In the genomic region with DNA sequence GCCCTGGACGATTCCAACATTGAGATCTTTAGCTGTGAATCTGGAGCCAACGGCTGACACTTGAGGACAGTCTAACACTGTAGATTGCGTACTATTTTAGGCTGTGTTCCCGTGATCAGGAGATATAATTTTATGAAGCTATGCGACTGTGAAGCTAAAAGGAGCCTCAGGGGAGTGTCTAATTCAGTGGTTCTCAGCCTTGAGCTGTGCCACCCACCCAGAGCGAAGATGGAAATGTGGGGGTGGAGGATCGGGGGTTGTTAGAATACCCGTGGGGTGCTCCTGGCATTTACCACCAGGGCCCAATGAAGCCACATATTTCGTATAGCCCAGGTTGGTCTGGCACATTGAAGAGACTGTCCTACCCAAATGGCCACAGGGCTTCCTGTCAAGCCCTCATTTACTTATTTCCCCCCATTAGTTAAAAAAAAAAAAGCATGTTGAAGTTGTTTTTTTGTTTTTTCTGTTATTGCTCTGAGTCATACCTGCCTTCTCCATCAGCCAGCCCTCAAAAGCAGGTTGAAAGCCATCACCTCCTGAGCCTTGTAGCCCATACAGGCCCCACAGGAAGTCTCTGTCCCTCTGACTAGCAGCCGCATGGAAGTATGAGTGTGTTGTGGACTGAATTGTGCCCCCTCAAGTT, we compare ENCODE assay signal across 8 cellular contexts.
A peak's percentile ranks its signal among the peaks of the same experiment; 100 is the strongest.
DNase-seq lines count a peak whose midpoint lies in the region; ATAC-seq and TF ChIP-seq lines count a peak whose summit lies in the region.

No MANE protein-coding gene starts in this region.

- H3K27me3 ChIP-seq in spleen (replicated peaks in 1 of 7) (no peaks in the 10 kb centered on the region), mesenchymal stem cell (ENCODE audit: control insufficient read depth in 1 of 2, insufficient read depth in 1 of 2, low read length in 2 of 2) (no peaks in the 10 kb centered on the region)

- no peak for TF ChIP-seq POLR2A in spleen (IDR thresholded peaks at IDR 0.05)

- H2BK12ac ChIP-seq in mesenchymal stem cell (ENCODE audit: low read length in 2 of 2) = no peak overlapping the region

- 39 to 78% (median 63%) methylated on average over 10 of the region's 10 CpGs for WGBS in spleen, 5 donors
- WGBS in mesenchymal stem cell = 97% methylated on average over 10 of the region's 10 CpGs

- H3K4me2 ChIP-seq in mesenchymal stem cell (ENCODE audit: low read length, poor library complexity, severe bottlenecking) = no peak overlapping the region

- ATAC-seq in HG03060 (IDR thresholded peaks at IDR 0.05; ENCODE audit: low read depth, unreplicated experiment) = peak; percentile 30

- no peaks in the 10 kb centered on the region for H3K9me3 Mint-ChIP-seq in activated naive CD4-positive, alpha-beta T cell treated with anti-CD3 and anti-CD28 coated beads, Interleukin-2, amount 10 ng/mL, durations not matched to agents 7 days and 5 days

- H3K23ac ChIP-seq in mesenchymal stem cell (ENCODE audit: low read length in 2 of 2) = no peak overlapping the region

- peak in 1 of 11 experiments; percentile 5 for TF ChIP-seq CTCF in spleen (IDR thresholded peaks at IDR 0.05 in 8 of 11, conservative IDR thresholded peaks at IDR 0.05 in 3 of 11)

- peaks cover 17% of the 10 kb centered on the region for H3K36me3 Mint-ChIP-seq in activated naive CD4-positive, alpha-beta T cell treated with anti-CD3 and anti-CD28 coated beads, Interleukin-2, amount 10 ng/mL, durations not matched to agents 7 days and 5 days

- no peak overlapping the region for H2BK15ac ChIP-seq in mesenchymal stem cell (ENCODE audit: low read depth, poor library complexity, severe bottlenecking)

- H4K91ac ChIP-seq in mesenchymal stem cell (ENCODE audit: low read length) = no peak overlapping the region

- H3K9me3 ChIP-seq in spleen (no peaks in the 10 kb centered on the region), mesenchymal stem cell (ENCODE audit: control insufficient read depth, low read length) (no peaks in the 10 kb centered on the region)

- H2BK120ac ChIP-seq in mesenchymal stem cell (ENCODE audit: low read depth, low read length) = no peak overlapping the region

- no peak overlapping the region for H4K8ac ChIP-seq in mesenchymal stem cell (ENCODE audit: low read length)

- DNase-seq in GM19238 (ENCODE audit: insufficient read length, low spot score) (peak; percentile 38), spleen (no peak), mesenchymal stem cell (no peak), NCI-H2227 (lab: John Stamatoyannopoulos, UW; ENCODE audit: unreplicated experiment) (no peak), NCI-H2081 (lab: John Stamatoyannopoulos, UW) (no peak), SW 1271 (lab: John Stamatoyannopoulos, UW) (no peak)
- DNase-seq in activated naive CD4-positive, alpha-beta T cell treated with anti-CD3 and anti-CD28 coated beads, Interleukin-2, amount 10 ng/mL, durations not matched to agents 7 days and 5 days = peak; percentile 33

- H3K36me3 ChIP-seq in spleen (peaks cover 0 to 24% (median 7%) of the 10 kb centered on the region in 6 donors), mesenchymal stem cell (ENCODE audit: control insufficient read depth in 1 of 2, insufficient read depth in 2 of 2, low read depth in 1 of 2, low read length in 2 of 2) (peaks cover 10 to 22% of the 10 kb centered on the region in 2 experiments)

- H3K4me3 Mint-ChIP-seq in activated naive CD4-positive, alpha-beta T cell treated with anti-CD3 and anti-CD28 coated beads, Interleukin-2, amount 10 ng/mL, durations not matched to agents 7 days and 5 days = no peak overlapping the region

- no peak overlapping the region for H2BK5ac ChIP-seq in mesenchymal stem cell (ENCODE audit: low read depth, low read length, poor library complexity, severe bottlenecking)

- H3K18ac ChIP-seq in mesenchymal stem cell (ENCODE audit: low read depth in 1 of 2, low read length in 2 of 2) = no peak overlapping the region

- intact Hi-C loops in spleen (cut with DNase I; ENCODE audit: low total_unique reads) = no loop called here

- H3K9ac ChIP-seq in mesenchymal stem cell (ENCODE audit: low read length) = no peak overlapping the region

- H3K79me1 ChIP-seq in mesenchymal stem cell (replicated peaks; ENCODE audit: low read length, poor library complexity, severe bottlenecking) = peaks cover 34% of the 10 kb centered on the region

- H3K27ac Mint-ChIP-seq in activated naive CD4-positive, alpha-beta T cell treated with anti-CD3 and anti-CD28 coated beads, Interleukin-2, amount 10 ng/mL, durations not matched to agents 7 days and 5 days = peak overlapping the region; percentile 82

- CTCF ChIA-PET in activated naive CD4-positive, alpha-beta T cell treated with anti-CD3 and anti-CD28 coated beads, Interleukin-2, amount 10 ng/mL, durations not matched to agents 7 days and 5 days (lab: Charles Lee) = interaction anchor here (0.9 to 2.0 kb wide), 3 partner anchors 12 to 97 kb away, joined by 3 to 6 read pairs (median 3); no protein-coding TSS in a partner anchor

- H3K27me3 Mint-ChIP-seq in activated naive CD4-positive, alpha-beta T cell treated with anti-CD3 and anti-CD28 coated beads, Interleukin-2, amount 10 ng/mL, durations not matched to agents 7 days and 5 days = no peaks in the 10 kb centered on the region

- no peak overlapping the region for H3K4ac ChIP-seq in mesenchymal stem cell (ENCODE audit: low read depth in 1 of 2, low read length in 2 of 2)

- H2AK5ac ChIP-seq in mesenchymal stem cell (ENCODE audit: low read length, severe bottlenecking) = no peak overlapping the region

- H3K4me3 ChIP-seq in spleen = no peak overlapping the region
- no peak overlapping the region for H3K4me3 ChIP-seq in mesenchymal stem cell (ENCODE audit: insufficient read depth in 1 of 2, low read depth in 1 of 2, low read length in 2 of 2)

- peaks cover 51% of the 10 kb centered on the region for H3K4me1 Mint-ChIP-seq in activated naive CD4-positive, alpha-beta T cell treated with anti-CD3 and anti-CD28 coated beads, Interleukin-2, amount 10 ng/mL, durations not matched to agents 7 days and 5 days

- H2AFZ ChIP-seq in mesenchymal stem cell (ENCODE audit: low read depth, low read length) = no peak overlapping the region

- H3K27ac ChIP-seq in spleen (peak overlapping the region in 6 of 8 donors; percentile 16 to 82 (median 53)), mesenchymal stem cell (ENCODE audit: low read length, poor library complexity, severe bottlenecking) (no peak overlapping the region)

- no peak overlapping the region for H3K14ac ChIP-seq in mesenchymal stem cell (ENCODE audit: low read length in 2 of 2)

- H3K4me1 ChIP-seq in spleen (peaks cover 8 to 65% (median 45%) of the 10 kb centered on the region in 6 donors), mesenchymal stem cell (ENCODE audit: control insufficient read depth, insufficient read depth, low read depth, low read length) (peaks cover 5% of the 10 kb centered on the region)

Comparison
In these comparisons a context has a peak if more than half of its experiments do, and no peak if none do; other contexts are left out.
1. DNase-seq: peak in GM19238 (single experiment) and activated naive CD4-positive, alpha-beta T cell treated with anti-CD3 and anti-CD28 coated beads, Interleukin-2, amount 10 ng/mL, durations not matched to agents 7 days and 5 days (single experiment); none in spleen (single experiment), mesenchymal stem cell (single experiment), NCI-H2227 (single experiment), NCI-H2081 (0 of 2) and SW 1271 (0 of 2).